ENCODE assay signal across 8 cellular contexts in the genomic region with DNA sequence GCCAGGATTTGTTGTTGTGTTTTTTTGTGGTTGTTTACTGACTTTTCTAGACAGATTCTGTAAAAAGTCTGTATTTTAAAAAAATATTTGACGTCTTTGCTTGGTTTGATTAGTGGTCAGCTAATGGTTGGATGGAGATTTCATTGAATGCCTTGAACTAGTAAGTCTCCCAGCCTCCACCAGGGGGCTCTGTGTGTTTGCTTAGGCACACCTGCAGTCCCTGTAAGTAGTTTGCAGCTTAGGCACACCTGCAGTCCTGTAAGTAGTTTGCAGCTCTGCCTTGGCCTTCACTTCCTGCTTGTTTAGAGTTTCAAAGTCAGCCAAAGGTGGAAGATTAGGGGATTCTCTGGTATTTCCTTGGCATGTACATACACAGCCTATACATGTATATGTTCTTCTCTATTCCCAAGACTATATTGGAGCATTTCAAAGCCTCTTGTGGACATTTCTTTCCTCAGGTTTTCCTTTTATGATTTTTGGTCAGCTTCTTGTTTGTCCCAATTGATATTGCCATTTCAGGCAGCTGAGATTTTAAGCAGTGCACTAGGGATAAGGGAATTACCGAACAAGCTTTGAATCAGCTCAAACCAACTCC.
DNase-seq lines count a peak whose midpoint lies in the region; ATAC-seq, FAIRE-seq and TF ChIP-seq lines count a peak whose summit lies in the region.

No MANE protein-coding gene starts in this region.

- peaks cover 6% of the 10 kb centered on the region; the same call in 2 of the 3 replicates for H3K4me1 ChIP-seq in A549
- H3K4me1 ChIP-seq in endodermal cell (ENCODE audit: control insufficient read depth, insufficient read depth, low read length), result no peaks in the 10 kb centered on the region
- H3K4me1 ChIP-seq in naive thymus-derived CD4-positive, alpha-beta T cell (ENCODE audit: control insufficient read depth in 2 of 2, insufficient read depth in 2 of 2, low read length in 2 of 2), result peaks cover 1 to 9% of the 10 kb centered on the region in 2 donors

- TF ChIP-seq RAD21 in A549 (conservative IDR thresholded peaks at IDR 0.05 in 1 of 2, IDR thresholded peaks at IDR 0.05 in 1 of 2), result peak; percentile 30 to 54; a peak in 4 of 5 replicates

- H3K27ac ChIP-seq in A549 (no peak overlapping the region), endodermal cell (ENCODE audit: low read depth, low read length) (no peak overlapping the region)
- no peak overlapping the region for H3K27ac ChIP-seq in naive thymus-derived CD4-positive, alpha-beta T cell (ENCODE audit: low read depth, low read length)

- POLR2A ChIA-PET in A549 (lab: Yijun Ruan, JAX), result no interaction called here
- POLR2A ChIA-PET in activated CD4-positive, alpha-beta memory T cell treated with anti-CD3 and anti-CD28 coated beads, Interleukin-2, amount 10 ng/mL, durations not matched to agents 7 days and 5 days (lab: Charles Lee), result no interaction called here
- POLR2A ChIA-PET in naive thymus-derived CD4-positive, alpha-beta T cell (lab: Charles Lee), result no interaction called here

- H3K4me2 ChIP-seq in A549, result no peak overlapping the region

- intact Hi-C loops in naive thymus-derived CD4-positive, alpha-beta T cell (cut with micrococcal nuclease), result loop anchor here (1.0 to 5.0 kb wide), 6 partner anchors 17 to 166 kb away; no protein-coding TSS in a partner anchor

- TF ChIP-seq POLR2A in A549 (IDR thresholded peaks at IDR 0.05; ENCODE audit: low read length), result no peak

- H3K27ac Mint-ChIP-seq in activated CD4-positive, alpha-beta memory T cell treated with anti-CD3 and anti-CD28 coated beads, Interleukin-2, amount 10 ng/mL, durations not matched to agents 7 days and 5 days, result no peak overlapping the region
- H3K27ac Mint-ChIP-seq in endodermal cell, result no peak overlapping the region
- peak overlapping the region in 1 of 9 donors; percentile 24 for H3K27ac Mint-ChIP-seq in naive thymus-derived CD4-positive, alpha-beta T cell

- peaks cover 23% of the 10 kb centered on the region for H3K36me3 Mint-ChIP-seq in activated CD4-positive, alpha-beta memory T cell treated with anti-CD3 and anti-CD28 coated beads, Interleukin-2, amount 10 ng/mL, durations not matched to agents 7 days and 5 days (ENCODE audit: low read depth)
- peaks cover 12% of the 10 kb centered on the region for H3K36me3 Mint-ChIP-seq in endodermal cell (ENCODE audit: low read depth)
- H3K36me3 Mint-ChIP-seq in naive thymus-derived CD4-positive, alpha-beta T cell, result peaks cover 12 to 39% (median 22%) of the 10 kb centered on the region in 5 donors

- H3K9me3 ChIP-seq in A549 (no peaks in the 10 kb centered on the region), endodermal cell (ENCODE audit: control insufficient read depth, low read length) (peaks cover 4% of the 10 kb centered on the region)
- no peaks in the 10 kb centered on the region for H3K9me3 ChIP-seq in naive thymus-derived CD4-positive, alpha-beta T cell (ENCODE audit: control insufficient read depth in 2 of 3, low read length in 3 of 3)

- CTCF ChIA-PET in A549 (lab: Yijun Ruan, JAX), result interaction anchor here (0.6 to 1.8 kb wide), 12 partner anchors 9 to 108 kb away, joined by 3 to 17 read pairs (median 3); no protein-coding TSS in a partner anchor
- CTCF ChIA-PET in activated CD4-positive, alpha-beta memory T cell treated with anti-CD3 and anti-CD28 coated beads, Interleukin-2, amount 10 ng/mL, durations not matched to agents 7 days and 5 days (lab: Charles Lee), result interaction anchor here (0.6 to 2.2 kb wide), 26 partner anchors 9 to 292 kb away, joined by 3 to 40 read pairs (median 3); no protein-coding TSS in a partner anchor
- CTCF ChIA-PET in naive thymus-derived CD4-positive, alpha-beta T cell (lab: Charles Lee), result interaction anchor here (0.6 to 2.3 kb wide), 8 partner anchors 9 to 264 kb away, joined by 3 to 12 read pairs (median 6); no protein-coding TSS in a partner anchor

- DNase-seq in A549 (ENCODE audit: low read depth in 1 of 2, low spot score in 1 of 2) (peak; percentile 19 to 68), NCI-H460 (ENCODE audit: extremely low read depth, low read depth) (peak; percentile 41), endodermal cell (peak; percentile 94), superior temporal gyrus (ENCODE audit: extremely low spot score) (peak; percentile 79)
- DNase-seq in activated CD4-positive, alpha-beta memory T cell treated with anti-CD3 and anti-CD28 coated beads, Interleukin-2, amount 10 ng/mL, durations not matched to agents 7 days and 5 days, result peak; percentile 68
- peak; percentile 23 to 55 (median 45) for DNase-seq in naive thymus-derived CD4-positive, alpha-beta T cell

- no peaks in the 10 kb centered on the region for H3K27me3 Mint-ChIP-seq in activated CD4-positive, alpha-beta memory T cell treated with anti-CD3 and anti-CD28 coated beads, Interleukin-2, amount 10 ng/mL, durations not matched to agents 7 days and 5 days
- no peaks in the 10 kb centered on the region for H3K27me3 Mint-ChIP-seq in endodermal cell (ENCODE audit: insufficient read depth)
- H3K27me3 Mint-ChIP-seq in naive thymus-derived CD4-positive, alpha-beta T cell, result no peaks in the 10 kb centered on the region

- no peak overlapping the region for H3K4me3 Mint-ChIP-seq in activated CD4-positive, alpha-beta memory T cell treated with anti-CD3 and anti-CD28 coated beads, Interleukin-2, amount 10 ng/mL, durations not matched to agents 7 days and 5 days
- no peak overlapping the region for H3K4me3 Mint-ChIP-seq in endodermal cell
- H3K4me3 Mint-ChIP-seq in naive thymus-derived CD4-positive, alpha-beta T cell, result peak overlapping the region in 3 of 10 donors; percentile 10 to 18 (median 14)

- TF ChIP-seq CTCF in A549 (IDR thresholded peaks at IDR 0.05) (peak; percentile 55), endodermal cell (conservative IDR thresholded peaks at IDR 0.05) (peak; percentile 89)

- no peak for TF ChIP-seq EP300 in A549 (IDR thresholded peaks at IDR 0.05)

- H3K9ac ChIP-seq in endodermal cell (ENCODE audit: extremely low read depth, low read length, poor library complexity, severe bottlenecking), result no peak overlapping the region

- ATAC-seq in A549, result peak; percentile 73 to 85
- peak; percentile 98 for ATAC-seq in GM18502 (IDR thresholded peaks at IDR 0.05; ENCODE audit: poor library complexity, unreplicated experiment)
- peak; percentile 96 for ATAC-seq in HG02884 (IDR thresholded peaks at IDR 0.05; ENCODE audit: unreplicated experiment)
- ATAC-seq in naive thymus-derived CD4-positive, alpha-beta T cell, result peak; percentile 84

- H3K4me3 ChIP-seq in A549, result no peak overlapping the region
- no peak overlapping the region for H3K4me3 ChIP-seq in endodermal cell (ENCODE audit: low read length)
- H3K4me3 ChIP-seq in naive thymus-derived CD4-positive, alpha-beta T cell (ENCODE audit: low read length), result no peak overlapping the region

- H3K9me3 Mint-ChIP-seq in activated CD4-positive, alpha-beta memory T cell treated with anti-CD3 and anti-CD28 coated beads, Interleukin-2, amount 10 ng/mL, durations not matched to agents 7 days and 5 days, result no peaks in the 10 kb centered on the region
- H3K9me3 Mint-ChIP-seq in endodermal cell, result no peaks in the 10 kb centered on the region
- H3K9me3 Mint-ChIP-seq in naive thymus-derived CD4-positive, alpha-beta T cell, result peaks cover 0 to 1% (median 0%) of the 10 kb centered on the region in 11 donors

- no peaks in the 10 kb centered on the region for H3K27me3 ChIP-seq in endodermal cell (ENCODE audit: control insufficient read depth, insufficient read depth, low read length, poor library complexity, severe bottlenecking)
- no peaks in the 10 kb centered on the region for H3K27me3 ChIP-seq in naive thymus-derived CD4-positive, alpha-beta T cell (ENCODE audit: control insufficient read depth in 2 of 2, insufficient read depth in 2 of 2, low read length in 2 of 2)

- WGBS in A549 (ENCODE audit: missing lambda C conversion rate), result 81% methylated on average over 2 of the region's 2 CpGs
- WGBS in endodermal cell (ENCODE audit: insufficient coverage in 1 of 2, insufficient read length in 1 of 2), 2 experiments, result 86% methylated on average over 1 to 2 of the region's 2 CpGs

- peaks cover 9% of the 10 kb centered on the region for H3K4me1 Mint-ChIP-seq in activated CD4-positive, alpha-beta memory T cell treated with anti-CD3 and anti-CD28 coated beads, Interleukin-2, amount 10 ng/mL, durations not matched to agents 7 days and 5 days
- H3K4me1 Mint-ChIP-seq in endodermal cell, result peaks cover 7% of the 10 kb centered on the region
- H3K4me1 Mint-ChIP-seq in naive thymus-derived CD4-positive, alpha-beta T cell, result peaks cover 25 to 70% (median 59%) of the 10 kb centered on the region in 7 donors

- peaks cover 33% of the 10 kb centered on the region for H3K36me3 ChIP-seq in endodermal cell (ENCODE audit: control insufficient read depth, insufficient read depth, low read length)
- H3K36me3 ChIP-seq in naive thymus-derived CD4-positive, alpha-beta T cell (ENCODE audit: control insufficient read depth in 2 of 3, insufficient read depth in 3 of 3, low read length in 3 of 3), result peaks cover 0 to 4% (median 3%) of the 10 kb centered on the region in 3 experiments

- no peak for FAIRE-seq in A549 (lab: Jason Lieb, UNC)

TF ChIP-seq in A549, 52 proteins besides CTCF, POLR2A, EP300 and RAD21:
- peak; percentile 47 for TF ChIP-seq SMC3 (IDR thresholded peaks at IDR 0.05)
- TF ChIP-seq ZNF302 (CRISPR knock-in tag; IDR thresholded peaks at IDR 0.05), result no peak
TF ChIP-seq in A549: peak in this region for 1.

Comparison
In these comparisons a context has a peak if more than half of its experiments do, and no peak if none do; other contexts are left out.
1. DNase-seq: peak in every context shown above with its lines; median percentile 94 in endodermal cell; 79 in superior temporal gyrus; 68 in activated CD4-positive, alpha-beta memory T cell treated with anti-CD3 and anti-CD28 coated beads, Interleukin-2, amount 10 ng/mL, durations not matched to agents 7 days and 5 days; 45 in naive thymus-derived CD4-positive, alpha-beta T cell; 44 in A549; 41 in NCI-H460.